In the genomic region with DNA sequence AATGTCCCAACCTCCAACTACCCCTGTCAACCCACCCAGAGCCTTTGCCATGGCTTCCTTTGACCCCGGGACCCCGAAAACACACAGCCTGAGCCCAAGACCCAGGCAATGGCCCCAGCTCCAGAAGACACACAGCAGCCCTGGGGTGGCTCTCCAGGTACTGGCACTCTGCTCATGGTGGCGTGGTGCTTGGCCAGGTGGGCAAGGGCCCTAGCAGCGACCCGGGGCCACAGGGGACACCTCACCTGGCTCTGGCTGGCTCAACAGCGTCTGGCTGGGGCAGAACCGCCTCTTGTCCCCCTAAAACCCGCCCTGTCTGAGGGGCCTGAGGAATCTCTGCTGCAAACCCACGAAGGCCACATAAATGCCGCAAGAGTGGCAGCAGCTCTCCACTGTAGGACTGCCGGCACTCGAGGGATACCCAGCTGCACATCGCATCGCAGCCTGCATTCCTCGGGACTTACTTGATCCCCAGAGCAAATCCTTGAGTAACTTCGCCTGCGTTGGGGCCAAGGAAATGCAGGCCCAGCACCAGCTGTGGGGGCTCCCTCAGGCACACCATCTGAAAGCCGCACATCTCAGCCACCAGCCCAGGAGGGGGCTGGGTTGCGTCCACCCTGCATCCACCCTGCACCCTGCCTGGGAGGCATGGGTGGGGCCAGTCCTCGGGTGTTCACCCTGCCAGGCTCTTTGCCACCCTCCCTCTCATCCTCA, we compare ENCODE assay signal across 1 cellular context.
TF ChIP-seq lines count a peak whose summit lies in the region.

No MANE protein-coding gene starts in this region.

TF ChIP-seq in K562, 482 proteins besides CTCF, POLR2A, EP300 and RAD21 (continued from another document):
- TF ChIP-seq ELK1 (CRISPR knock-in tag; IDR thresholded peaks at IDR 0.05) (no peak), RBM14 (IDR thresholded peaks at IDR 0.05; ENCODE audit: borderline replicate concordance, insufficient read depth, low read depth, low read length) (no peak), ZNF778 (CRISPR knock-in tag; IDR thresholded peaks at IDR 0.05) (no peak), KDM5B (IDR thresholded peaks at IDR 0.05; ENCODE audit: insufficient replicate concordance, low read depth, low read length) (no peak), ZNF24 (IDR thresholded peaks at IDR 0.05) (no peak), ZBED1 (IDR thresholded peaks at IDR 0.05) (no peak), ZBTB40 (IDR thresholded peaks at IDR 0.05) (no peak), ZBTB40 (CRISPR knock-in tag; IDR thresholded peaks at IDR 0.05) (no peak), CHD1 (IDR thresholded peaks at IDR 0.05; ENCODE audit: low read length) (peak; percentile 21), TOE1 (IDR thresholded peaks at IDR 0.05; ENCODE audit: borderline replicate concordance) (no peak), TOE1 (CRISPR knock-in tag; IDR thresholded peaks at IDR 0.05; ENCODE audit: borderline replicate concordance, low read depth) (no peak), ZNF79 (CRISPR knock-in tag; IDR thresholded peaks at IDR 0.05; ENCODE audit: low read depth) (no peak), ZNF184 (CRISPR knock-in tag; IDR thresholded peaks at IDR 0.05) (0 out of 2 replicates have a peak, but pooled peaks have one; percentile 4), ATF7 (IDR thresholded peaks at IDR 0.05) (no peak), HBP1 (CRISPR knock-in tag; IDR thresholded peaks at IDR 0.05) (no peak), MXD1 (CRISPR knock-in tag; IDR thresholded peaks at IDR 0.05; ENCODE audit: borderline replicate concordance, poor library complexity, severe bottlenecking) (no peak), RAD51 (IDR thresholded peaks at IDR 0.05; ENCODE audit: borderline replicate concordance, low read depth) (no peak)
- TF ChIP-seq, protein P1, sequence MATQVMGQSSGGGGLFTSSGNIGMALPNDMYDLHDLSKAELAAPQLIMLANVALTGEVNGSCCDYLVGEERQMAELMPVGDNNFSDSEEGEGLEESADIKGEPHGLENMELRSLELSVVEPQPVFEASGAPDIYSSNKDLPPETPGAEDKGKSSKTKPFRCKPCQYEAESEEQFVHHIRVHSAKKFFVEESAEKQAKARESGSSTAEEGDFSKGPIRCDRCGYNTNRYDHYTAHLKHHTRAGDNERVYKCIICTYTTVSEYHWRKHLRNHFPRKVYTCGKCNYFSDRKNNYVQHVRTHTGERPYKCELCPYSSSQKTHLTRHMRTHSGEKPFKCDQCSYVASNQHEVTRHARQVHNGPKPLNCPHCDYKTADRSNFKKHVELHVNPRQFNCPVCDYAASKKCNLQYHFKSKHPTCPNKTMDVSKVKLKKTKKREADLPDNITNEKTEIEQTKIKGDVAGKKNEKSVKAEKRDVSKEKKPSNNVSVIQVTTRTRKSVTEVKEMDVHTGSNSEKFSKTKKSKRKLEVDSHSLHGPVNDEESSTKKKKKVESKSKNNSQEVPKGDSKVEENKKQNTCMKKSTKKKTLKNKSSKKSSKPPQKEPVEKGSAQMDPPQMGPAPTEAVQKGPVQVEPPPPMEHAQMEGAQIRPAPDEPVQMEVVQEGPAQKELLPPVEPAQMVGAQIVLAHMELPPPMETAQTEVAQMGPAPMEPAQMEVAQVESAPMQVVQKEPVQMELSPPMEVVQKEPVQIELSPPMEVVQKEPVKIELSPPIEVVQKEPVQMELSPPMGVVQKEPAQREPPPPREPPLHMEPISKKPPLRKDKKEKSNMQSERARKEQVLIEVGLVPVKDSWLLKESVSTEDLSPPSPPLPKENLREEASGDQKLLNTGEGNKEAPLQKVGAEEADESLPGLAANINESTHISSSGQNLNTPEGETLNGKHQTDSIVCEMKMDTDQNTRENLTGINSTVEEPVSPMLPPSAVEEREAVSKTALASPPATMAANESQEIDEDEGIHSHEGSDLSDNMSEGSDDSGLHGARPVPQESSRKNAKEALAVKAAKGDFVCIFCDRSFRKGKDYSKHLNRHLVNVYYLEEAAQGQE (CRISPR knock-in tag; IDR thresholded peaks at IDR 0.05; ENCODE audit: low read depth) = no peak
